8 cellular contexts compared by ENCODE assay signal in the genomic region with DNA sequence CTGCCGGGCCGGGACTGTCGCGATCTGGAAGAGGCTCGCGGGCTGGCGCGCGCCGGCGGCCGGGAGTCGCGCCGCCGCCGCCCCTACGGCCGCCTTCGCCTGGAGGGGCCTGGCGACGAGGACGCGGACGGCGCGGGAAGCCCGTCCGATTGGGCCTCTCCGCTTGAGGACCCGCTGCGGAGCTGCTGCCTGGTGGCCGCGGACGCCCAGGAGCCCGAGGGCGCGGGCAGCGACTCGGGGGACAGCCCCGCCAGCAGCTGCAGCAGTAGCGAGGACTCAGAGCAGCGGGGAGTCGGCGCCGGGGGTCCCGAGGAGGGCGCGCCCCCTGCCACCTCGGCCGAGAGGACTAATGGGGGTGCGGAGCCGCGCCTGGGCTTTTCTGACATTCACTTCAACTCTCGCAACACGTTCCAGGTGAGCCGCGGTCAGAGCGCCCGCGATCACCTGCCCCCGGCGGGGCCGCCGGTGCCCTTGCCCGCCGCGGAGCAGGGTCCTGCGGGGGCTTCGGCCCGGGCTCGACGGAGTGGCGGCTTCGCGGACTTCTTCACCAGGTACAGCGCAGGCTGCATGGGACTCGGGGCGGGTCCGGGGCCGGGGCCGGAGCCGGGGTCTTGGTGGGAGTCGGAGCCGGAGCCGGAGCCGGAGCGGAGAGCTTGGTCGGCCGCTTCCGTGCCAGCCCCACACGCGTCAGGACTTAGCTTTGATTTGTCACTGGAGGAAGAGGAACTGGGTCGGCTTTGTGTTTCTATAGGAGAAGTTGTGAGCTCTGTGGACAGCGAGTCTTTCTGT. TPM values are rescaled to one million over a fixed set of nuclear protein-coding genes. Genes with fewer than 3 reads are reported as not detected.
A peak's percentile ranks its signal among the peaks of the same experiment; 100 is the strongest.
DNase-seq lines count a peak whose midpoint lies in the region; ATAC-seq and TF ChIP-seq lines count a peak whose summit lies in the region.

No MANE protein-coding gene starts in this region.

- peak overlapping the region in 2 of 8 donors; percentile 22 to 56 for H3K27ac Mint-ChIP-seq in CD8-positive, alpha-beta memory T cell
- no peak overlapping the region for H3K27ac Mint-ChIP-seq in activated naive CD8-positive, alpha-beta T cell
- H3K27ac Mint-ChIP-seq in glutamatergic neuron (ENCODE audit: unreplicated experiment) = peak overlapping the region; percentile 52

- DNase-seq in CD8-positive, alpha-beta memory T cell = peak in 2 of 5 donors; percentile 2 to 3
- DNase-seq in NOMO-1 (lab: John Stamatoyannopoulos, UW; ENCODE audit: unreplicated experiment in 2 of 2) = peak; percentile 84 to 95
- DNase-seq in glutamatergic neuron = peak; percentile 61
- peak in 39 of 56 donors; percentile 15 to 62 (median 39) for DNase-seq in nucleus accumbens (lab: John Stamatoyannopoulos, UW)
- no peak for DNase-seq in stimulated activated naive CD4-positive, alpha-beta T cell treated with Interleukin-2 at 50 U/mL for 16 hours (lab: John Stamatoyannopoulos, UW)

- peaks cover 59 to 72% of the 10 kb centered on the region in 2 donors for H3K27me3 Mint-ChIP-seq in CD8-positive, alpha-beta memory T cell
- peaks cover 38% of the 10 kb centered on the region for H3K27me3 Mint-ChIP-seq in activated naive CD8-positive, alpha-beta T cell
- peaks cover 5% of the 10 kb centered on the region for H3K27me3 Mint-ChIP-seq in glutamatergic neuron (ENCODE audit: unreplicated experiment)

- ATAC-seq in GM19324 (IDR thresholded peaks at IDR 0.05; ENCODE audit: low FRiP score, unreplicated experiment) (peak; percentile 55), HG03196 (IDR thresholded peaks at IDR 0.05; ENCODE audit: unreplicated experiment) (peak; percentile 60)

- H3K9me3 ChIP-seq in CD8-positive, alpha-beta memory T cell (ENCODE audit: low read length) = no peaks in the 10 kb centered on the region

- H3K4me3 Mint-ChIP-seq in CD8-positive, alpha-beta memory T cell = peak overlapping the region; percentile 76 to 88 (median 85)
- peak overlapping the region; percentile 84 for H3K4me3 Mint-ChIP-seq in activated naive CD8-positive, alpha-beta T cell
- H3K4me3 Mint-ChIP-seq in glutamatergic neuron (ENCODE audit: unreplicated experiment) = peak overlapping the region; percentile 92

- peaks cover 7 to 12% (median 12%) of the 10 kb centered on the region in 3 donors for H3K4me1 Mint-ChIP-seq in CD8-positive, alpha-beta memory T cell
- H3K4me1 Mint-ChIP-seq in activated naive CD8-positive, alpha-beta T cell (ENCODE audit: low read depth) = peaks cover 9% of the 10 kb centered on the region
- H3K4me1 Mint-ChIP-seq in glutamatergic neuron (ENCODE audit: low read depth, unreplicated experiment) = no peaks in the 10 kb centered on the region

- peaks cover 0 to 5% (median 1%) of the 10 kb centered on the region in 3 donors for H3K36me3 Mint-ChIP-seq in CD8-positive, alpha-beta memory T cell
- H3K36me3 Mint-ChIP-seq in activated naive CD8-positive, alpha-beta T cell = no peaks in the 10 kb centered on the region
- H3K36me3 Mint-ChIP-seq in glutamatergic neuron (ENCODE audit: unreplicated experiment) = no peaks in the 10 kb centered on the region

- no peaks in the 10 kb centered on the region for H3K36me3 ChIP-seq in CD8-positive, alpha-beta memory T cell (ENCODE audit: insufficient read depth, low read length)

- H3K4me1 ChIP-seq in CD8-positive, alpha-beta memory T cell (ENCODE audit: insufficient read depth, low read length) = no peaks in the 10 kb centered on the region

- no peak for TF ChIP-seq CTCF in glutamatergic neuron (IDR thresholded peaks at IDR 0.05; ENCODE audit: partially characterized antibody, unreplicated experiment)

- peaks cover 0 to 9% (median 0%) of the 10 kb centered on the region in 5 donors for H3K9me3 Mint-ChIP-seq in CD8-positive, alpha-beta memory T cell
- no peaks in the 10 kb centered on the region for H3K9me3 Mint-ChIP-seq in activated naive CD8-positive, alpha-beta T cell (ENCODE audit: low read depth)
- H3K9me3 Mint-ChIP-seq in glutamatergic neuron (ENCODE audit: unreplicated experiment) = peaks cover 5% of the 10 kb centered on the region

- no peak overlapping the region for H3K4me3 ChIP-seq in CD8-positive, alpha-beta memory T cell (ENCODE audit: low read length)

- CTCF ChIA-PET in CD8-positive, alpha-beta memory T cell (lab: Charles Lee) = interaction anchor here (1.2 kb wide), 1 partner anchor 42 kb away, joined by 3 read pairs; no protein-coding TSS in a partner anchor

- peaks cover 22% of the 10 kb centered on the region for H3K27me3 ChIP-seq in CD8-positive, alpha-beta memory T cell (ENCODE audit: insufficient read depth, low read length, poor library complexity, severe bottlenecking)

- POLR2A ChIA-PET in CD8-positive, alpha-beta memory T cell (lab: Charles Lee) = no interaction called here

- H3K27ac ChIP-seq in CD8-positive, alpha-beta memory T cell (ENCODE audit: low read depth, low read length) = no peak overlapping the region

RNA-seq across cellular contexts. Expression of a gene that starts 0.9 kb away (rescaled TPM):
- under 1 TPM; 0.46 to 0.78 TPM for total RNA-seq in CD8-positive, alpha-beta memory T cell
- not detected for polyA plus RNA-seq in CD8-positive, alpha-beta memory T cell
- 5.1 TPM for total RNA-seq in glutamatergic neuron (ENCODE audit: unreplicated experiment)

RNA-seq across cellular contexts. Expression of a gene that starts 40.5 kb away (rescaled TPM):
- total RNA-seq in CD8-positive, alpha-beta memory T cell = 10 to 100 TPM; 57.2 TPM
- 14.0 TPM for polyA plus RNA-seq in CD8-positive, alpha-beta memory T cell
- total RNA-seq in glutamatergic neuron (ENCODE audit: unreplicated experiment) = 11.6 TPM
